8 cellular contexts compared by ENCODE assay signal in the genomic region with DNA sequence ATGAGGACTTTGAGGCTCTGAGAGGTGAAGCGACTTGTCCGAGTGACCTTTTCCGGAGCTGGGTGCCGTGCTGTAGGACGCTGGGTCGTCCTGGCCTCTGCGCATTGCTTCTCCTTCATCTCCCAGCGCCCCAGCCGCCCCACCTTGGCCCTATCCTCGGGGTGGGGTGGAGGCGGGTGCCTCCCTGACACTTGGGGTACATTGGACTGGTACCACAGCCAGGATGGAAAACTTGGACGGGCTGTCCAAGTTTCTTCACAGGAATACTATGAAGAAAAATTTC.
DNase-seq lines count a peak whose midpoint lies in the region; ATAC-seq, FAIRE-seq and TF ChIP-seq lines count a peak whose summit lies in the region.

No MANE protein-coding gene starts in this region.

- H2AFZ ChIP-seq in OCI-LY7 (ENCODE audit: low read length) (no peak overlapping the region), H1 (ENCODE audit: low read length) (no peak overlapping the region), neural cell (ENCODE audit: low read depth, low read length) (no peak overlapping the region)

- no peak for FAIRE-seq in H1 (lab: Jason Lieb, UNC)

- H2BK15ac ChIP-seq in H1 (ENCODE audit: low read length) = no peak overlapping the region

- H2BK5ac ChIP-seq in H1 (ENCODE audit: low read depth, low read length) = no peak overlapping the region

- ATAC-seq in HG03175 (IDR thresholded peaks at IDR 0.05; ENCODE audit: unreplicated experiment) = no peak

- H3K9me3 ChIP-seq in OCI-LY7 (ENCODE audit: low read length) (no peaks in the 10 kb centered on the region), H1 (ENCODE audit: insufficient read depth in 2 of 2, low read depth in 1 of 2, low read length in 1 of 2) (no peaks in the 10 kb centered on the region), neural cell (ENCODE audit: low read length) (no peaks in the 10 kb centered on the region)

- no peak overlapping the region for H4K8ac ChIP-seq in H1 (ENCODE audit: extremely low read depth, insufficient read depth, low read length)

- CTCF ChIA-PET in OCI-LY7 (lab: Charles Lee; ENCODE audit: unreplicated experiment) (no interaction called here), H1 (lab: Charles Lee; ENCODE audit: partially characterized antibody) (interaction anchor here (0.7 to 2.2 kb wide), 2 partner anchors 18 to 35 kb away, joined by 3 to 7 read pairs; no protein-coding TSS in a partner anchor)

- H2BK120ac ChIP-seq in H1 (replicated peaks; ENCODE audit: low read depth, low read length) = no peak overlapping the region

- no peak overlapping the region for H3K4ac ChIP-seq in H1 (replicated peaks; ENCODE audit: insufficient read length, low read depth, low read length)

- DNase-seq in OCI-LY7 (ENCODE audit: low spot score) = no peak
- DNase-seq in H1 (ENCODE audit: low read depth in 1 of 2, low spot score in 2 of 2) = no peak
- no peak for DNase-seq in EL
- DNase-seq in DMS114 treated with DMSO at 0.1 percent for 48 hours (lab: John Stamatoyannopoulos, UW; ENCODE audit: unreplicated experiment) = no peak
- no peak for DNase-seq in mucosa of gallbladder (ENCODE audit: low spot score)

- H3K14ac ChIP-seq in H1 (ENCODE audit: insufficient read length) = no peak overlapping the region

- no peak for TF ChIP-seq CTCF in C4-2B (conservative IDR thresholded peaks at IDR 0.05)
- TF ChIP-seq CTCF in OCI-LY7 (conservative IDR thresholded peaks at IDR 0.05; ENCODE audit: low read length) = no peak
- TF ChIP-seq CTCF in H1 (IDR thresholded peaks at IDR 0.05; ENCODE audit: control extremely low read depth in 1 of 3, insufficient read depth in 1 of 3, low read depth in 1 of 3, low read length in 3 of 3) = no peak
- no peak for TF ChIP-seq CTCF in neural cell (IDR thresholded peaks at IDR 0.05; ENCODE audit: poor library complexity, severe bottlenecking)

- H4K20me1 ChIP-seq in OCI-LY7 (ENCODE audit: insufficient read depth, low read length) (no peaks in the 10 kb centered on the region), H1 (replicated peaks in 1 of 2; ENCODE audit: control insufficient read depth in 1 of 2, insufficient read depth in 2 of 2, low read length in 2 of 2) (peaks cover 14 to 18% of the 10 kb centered on the region in 2 experiments), neural cell (ENCODE audit: insufficient read depth) (no peaks in the 10 kb centered on the region)

- no peak for TF ChIP-seq POLR2A in H1 (IDR thresholded peaks at IDR 0.05; ENCODE audit: control extremely low read depth in 1 of 2, low read depth in 2 of 2, low read length in 2 of 2)

- no peak overlapping the region for H2BK20ac ChIP-seq in H1 (ENCODE audit: low read length)

- H3K56ac ChIP-seq in H1 (replicated peaks; ENCODE audit: insufficient read length, low read depth, low read length) = no peak overlapping the region

- TF ChIP-seq EP300 in H1 (IDR thresholded peaks at IDR 0.05; ENCODE audit: borderline replicate concordance in 1 of 2, low read depth in 2 of 2, low read length in 2 of 2) = no peak
- no peak for TF ChIP-seq EP300 in neural cell (conservative IDR thresholded peaks at IDR 0.05; ENCODE audit: poor library complexity, severe bottlenecking)

- H3K79me1 ChIP-seq in H1 (ENCODE audit: low read depth, low read length) = peaks cover 9% of the 10 kb centered on the region; the same call in 1 of the 2 replicates

- H3K23ac ChIP-seq in H1 (ENCODE audit: insufficient read length) = no peak overlapping the region

- no peak overlapping the region for H3K18ac ChIP-seq in H1 (ENCODE audit: extremely low read depth, low read length)

- no peak overlapping the region; the same call in 1 of the 2 replicates for H2BK12ac ChIP-seq in H1 (ENCODE audit: low read depth, low read length)

- TF ChIP-seq RAD21 in H1 (IDR thresholded peaks at IDR 0.05 in 1 of 2, conservative IDR thresholded peaks at IDR 0.05 in 1 of 2; ENCODE audit: low read depth in 2 of 2, low read length in 2 of 2) (no peak), neural cell (conservative IDR thresholded peaks at IDR 0.05) (no peak)

- H3K36me3 ChIP-seq in OCI-LY7 (ENCODE audit: insufficient read depth, low read length) (no peaks in the 10 kb centered on the region), H1 (ENCODE audit: control insufficient read depth in 2 of 4, insufficient read depth in 4 of 4, low read length in 3 of 4) (0 out of 8 replicates have a peak, but pooled peaks cover 0 to 2% (median 0%) of the 10 kb centered on the region in 4 experiments), neural cell (ENCODE audit: insufficient read depth, low read length) (no peaks in the 10 kb centered on the region)

- no TSS peak for BruUV-seq in OCI-LY7 (replicated peaks; lab: Mats Ljungman, UMichigan)

- no peaks in the 10 kb centered on the region for H3K79me2 ChIP-seq in OCI-LY7 (ENCODE audit: insufficient read depth, low read depth, low read length)
- peaks cover 10 to 52% of the 10 kb centered on the region in 2 experiments for H3K79me2 ChIP-seq in H1 (ENCODE audit: control insufficient read depth in 1 of 2, insufficient read depth in 2 of 2, low read length in 2 of 2)
- H3K79me2 ChIP-seq in neural cell (replicated peaks; ENCODE audit: insufficient read depth, low read length) = peaks cover 40% of the 10 kb centered on the region

- no peak overlapping the region for H4K91ac ChIP-seq in H1 (replicated peaks; ENCODE audit: insufficient read length, low read length)

- H3K9ac ChIP-seq in H1 (replicated peaks in 1 of 4; ENCODE audit: extremely low read depth in 1 of 4, low read depth in 3 of 4, low read length in 3 of 4) = peak overlapping the region; percentile 60 to 92 (median 90); a peak in 6 of 7 replicates
- H3K9ac ChIP-seq in neural cell (ENCODE audit: low read length) = peak overlapping the region; percentile 81

- H3K9me2 ChIP-seq in OCI-LY7 (ENCODE audit: insufficient read depth, low read length) (no peaks in the 10 kb centered on the region), neural cell (ENCODE audit: insufficient read depth, low read length) (no peaks in the 10 kb centered on the region)

- WGBS in H1 (ENCODE audit: extremely low coverage in 1 of 2, insufficient coverage in 1 of 2, insufficient read length in 1 of 2, insufficient replicate concordance in 2 of 2, low coverage in 1 of 2, low lambda C conversion rate in 2 of 2, missing lambda C conversion rate in 1 of 2), 2 experiments = 13% methylated on average over 12 of the region's 12 CpGs; no CpG with 5 or more reads in 1 of the 2 experiments

- H3K4me3 ChIP-seq in OCI-LY7 (ENCODE audit: low read depth, low read length, poor library complexity, severe bottlenecking) = no peak overlapping the region
- peak overlapping the region; percentile 70 to 85 (median 83) for H3K4me3 ChIP-seq in H1 (ENCODE audit: extremely low read depth in 1 of 4, insufficient read depth in 2 of 4, low read depth in 3 of 4, low read length in 4 of 4)
- H3K4me3 ChIP-seq in neural cell (ENCODE audit: low read length) = peak overlapping the region; percentile 93

- H3K27me3 ChIP-seq in H1 (replicated peaks in 1 of 4; ENCODE audit: control insufficient read depth in 3 of 4, extremely low read depth in 1 of 4, insufficient read depth in 3 of 4, low read length in 3 of 4) (no peaks in the 10 kb centered on the region; a peak in 1 of 7 replicates), neural cell (ENCODE audit: insufficient read depth, low read depth, low read length) (no peaks in the 10 kb centered on the region)

- H2AK5ac ChIP-seq in H1 (ENCODE audit: low read depth, low read length) = no peak overlapping the region

- intact Hi-C loops in OCI-LY7 (cut with micrococcal nuclease; ENCODE audit: unreplicated experiment) = no loop called here

- peak overlapping the region; percentile 87; the same call in 1 of the 2 replicates for H3K4me2 ChIP-seq in OCI-LY7 (ENCODE audit: low read length)
- peak overlapping the region; percentile 94 to 95 for H3K4me2 ChIP-seq in H1 (ENCODE audit: insufficient read depth in 1 of 2, low read depth in 2 of 2, low read length in 2 of 2)
- H3K4me2 ChIP-seq in neural cell (ENCODE audit: low read length) = peak overlapping the region; percentile 85

- POLR2A ChIA-PET in OCI-LY7 (lab: Charles Lee) = no interaction called here
- POLR2A ChIA-PET in H1 (lab: Charles Lee; ENCODE audit: partially characterized antibody) = interaction anchor here (0.6 to 2.0 kb wide), 8 partner anchors 8 to 67 kb away, joined by 3 to 7 read pairs (median 4); no protein-coding TSS in a partner anchor

- H3K23me2 ChIP-seq in H1 (ENCODE audit: low read depth, low read length) = peaks cover 4% of the 10 kb centered on the region; the same call in 1 of the 2 replicates

- H3F3A ChIP-seq in neural cell (ENCODE audit: insufficient read depth, low read length, poor library complexity, severe bottlenecking) = no peaks in the 10 kb centered on the region

- no peak overlapping the region for H4K5ac ChIP-seq in H1 (ENCODE audit: insufficient read length, low read depth, low read length)

- H3K4me1 ChIP-seq in OCI-LY7 (ENCODE audit: insufficient read depth, low read length, poor library complexity, severe bottlenecking) (peaks cover 9% of the 10 kb centered on the region), H1 (replicated peaks in 1 of 4; ENCODE audit: control insufficient read depth in 3 of 4, insufficient read depth in 4 of 4, low read length in 3 of 4) (peaks cover 0 to 19% (median 8%) of the 10 kb centered on the region in 4 experiments; a peak in 6 of 7 replicates)

- H3K27ac ChIP-seq in C4-2B (peak overlapping the region; percentile 77), OCI-LY7 (ENCODE audit: low read depth, low read length, poor library complexity, severe bottlenecking) (no peak overlapping the region), H1 (ENCODE audit: low read depth, low read length) (no peak overlapping the region), neural cell (ENCODE audit: low read length) (no peak overlapping the region)

TF ChIP-seq in H1, 55 proteins besides CTCF, POLR2A, EP300 and RAD21 (continues in another document):
- TF ChIP-seq SIRT6 (IDR thresholded peaks at IDR 0.05; ENCODE audit: low read length) = no peak
- no peak for TF ChIP-seq EGR1 (IDR thresholded peaks at IDR 0.05; ENCODE audit: borderline replicate concordance, low read depth, low read length)
- TF ChIP-seq RFX5 (IDR thresholded peaks at IDR 0.05; ENCODE audit: borderline replicate concordance, low read depth, low read length) = no peak
- TF ChIP-seq RXRA (IDR thresholded peaks at IDR 0.05; ENCODE audit: insufficient read depth, low read depth, low read length) = no peak
- no peak for TF ChIP-seq SUZ12 (IDR thresholded peaks at IDR 0.05; ENCODE audit: low read length)
- TF ChIP-seq PHF8 (conservative IDR thresholded peaks at IDR 0.05; ENCODE audit: low read depth, low read length) = no peak
